ENCODE assay signal across 18 cellular contexts in the genomic region with DNA sequence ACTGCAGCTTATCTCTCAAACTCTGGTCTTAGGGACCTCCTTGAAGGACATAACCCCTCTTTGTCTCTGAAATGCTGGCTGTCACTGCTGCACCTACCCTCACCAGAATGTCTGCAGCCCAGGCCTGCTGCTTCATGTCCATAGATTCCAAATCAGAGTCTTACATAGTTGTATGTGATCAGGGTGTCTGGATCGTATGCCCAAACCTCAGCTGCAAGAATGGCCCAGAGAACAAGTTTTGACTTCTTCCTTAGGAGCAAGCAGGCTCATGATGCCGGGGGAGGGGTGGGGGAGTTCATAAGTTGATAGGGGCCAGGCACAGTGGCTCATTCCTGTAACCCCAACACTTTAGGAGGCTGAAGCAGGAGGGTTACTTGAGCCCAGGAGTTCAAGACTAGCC. TPM values are rescaled to one million over a fixed set of nuclear protein-coding genes. Genes with fewer than 3 reads are reported as not detected.
DNase-seq lines count a peak whose midpoint lies in the region; ATAC-seq, FAIRE-seq and TF ChIP-seq lines count a peak whose summit lies in the region.
"Had no signal": no experiment of that assay in that cellular context is flagged by ENCODE, and none has a peak within 500 bp of the region (broad histone marks: within the 10 kb centered on the region; RNA-seq: fewer than 3 reads in every experiment).

No MANE protein-coding gene starts in this region.

- no peaks in the 10 kb centered on the region for H3K79me2 ChIP-seq in keratinocyte (ENCODE audit: control insufficient read depth, insufficient read depth, low read length)

- peak; percentile 75 for FAIRE-seq in keratinocyte (lab: Jason Lieb, UNC)
- FAIRE-seq: GM12878, GM18507, HepG2, HTR-8/SVneo had no signal

- H3K4me3 ChIP-seq in keratinocyte (ENCODE audit: control insufficient read depth in 2 of 3, extremely low read depth in 1 of 3, insufficient read depth in 2 of 3, low read depth in 1 of 3, low read length in 3 of 3) (no peak overlapping the region), rectal smooth muscle tissue (ENCODE audit: low read length) (no peak overlapping the region), transverse colon (no peak overlapping the region), upper lobe of right lung (no peak overlapping the region), esophagus squamous epithelium (no peak overlapping the region)
- H3K4me3 ChIP-seq: BLaER1 treated with 17β-estradiol and CSF1 and Interleukin-3, amounts not matched to agents 10 nM and 100 nM; GM12878 had no signal

- no peaks in the 10 kb centered on the region for H4K20me1 ChIP-seq in keratinocyte (ENCODE audit: control insufficient read depth, extremely low read depth, insufficient read depth, low read length)
- H4K20me1 ChIP-seq: BLaER1 treated with 17β-estradiol and CSF1 and Interleukin-3, amounts not matched to agents 10 nM and 100 nM had no signal

- in situ Hi-C loops in transverse colon (cut with MboI; ENCODE audit: low pct_ligation_motif_present in 1 of 4, low pct_unique_long_range_greater_than_20kb in 1 of 4, low sequenced_read_pairs in 3 of 4) = no loop called here

- H3K9me1 ChIP-seq in keratinocyte (ENCODE audit: control insufficient read depth, extremely low read depth, insufficient read depth, low read length) = no peaks in the 10 kb centered on the region

- dilution Hi-C loops in keratinocyte (cut with MboI; ENCODE audit: extremely low pct_ligation_motif_present, low sequenced_read_pairs) = loop anchor here (25.0 kb wide), 1 partner anchor 457 kb away; no protein-coding TSS in a partner anchor

- peaks cover 31% of the 10 kb centered on the region for H3K4me1 ChIP-seq in keratinocyte (ENCODE audit: control insufficient read depth, extremely low read depth, insufficient read depth, low read length)
- peaks cover 57% of the 10 kb centered on the region for H3K4me1 ChIP-seq in rectal smooth muscle tissue (ENCODE audit: control insufficient read depth, insufficient read depth, low read length)
- peaks cover 5 to 22% (median 11%) of the 10 kb centered on the region in 4 donors for H3K4me1 ChIP-seq in transverse colon
- peaks cover 6% of the 10 kb centered on the region for H3K4me1 ChIP-seq in upper lobe of right lung
- H3K4me1 ChIP-seq in esophagus squamous epithelium = peaks cover 12 to 41% (median 15%) of the 10 kb centered on the region in 3 donors

- DNase-seq in RWPE1 (ENCODE audit: low spot score) (no peak), keratinocyte (ENCODE audit: low read depth, low spot score) (no peak), transverse colon (no peak), GF-D8 (lab: John Stamatoyannopoulos, UW) (no peak), superior temporal gyrus (ENCODE audit: extremely low spot score) (no peak), upper lobe of right lung (no peak), esophagus squamous epithelium (lab: John Stamatoyannopoulos, UW) (no peak)
- DNase-seq: Calu3; CD4-positive, alpha-beta T cell; DMS 273 treated with DMSO at 0.1 percent for 48 hours; GOT3; H9 had no signal

- no peak for TF ChIP-seq EP300 in transverse colon (IDR thresholded peaks at IDR 0.05; ENCODE audit: low read depth)

- no peak for ATAC-seq in upper lobe of right lung
- ATAC-seq: GM12878, HepG2 had no signal

- H3K36me3 ChIP-seq in keratinocyte (ENCODE audit: control insufficient read depth in 2 of 2, extremely low read depth in 1 of 2, insufficient read depth in 2 of 2, low read length in 2 of 2) (no peaks in the 10 kb centered on the region), rectal smooth muscle tissue (ENCODE audit: control insufficient read depth, insufficient read depth, low read length) (no peaks in the 10 kb centered on the region), transverse colon (no peaks in the 10 kb centered on the region), upper lobe of right lung (no peaks in the 10 kb centered on the region), esophagus squamous epithelium (no peaks in the 10 kb centered on the region)
- H3K36me3 ChIP-seq: BLaER1 treated with 17β-estradiol and CSF1 and Interleukin-3, amounts not matched to agents 10 nM and 100 nM had no signal

- intact Hi-C loops in transverse colon (cut with DNase I; ENCODE audit: low total_unique reads) (no loop called here), upper lobe of right lung (cut with DNase I) (no loop called here), esophagus squamous epithelium (cut with DNase I) (no loop called here)

- no peak overlapping the region for H3K9ac ChIP-seq in keratinocyte (ENCODE audit: control insufficient read depth, extremely low read depth, insufficient read depth, low read length)
- no peak overlapping the region for H3K9ac ChIP-seq in rectal smooth muscle tissue (ENCODE audit: low read length)
- H3K9ac ChIP-seq: BLaER1 treated with 17β-estradiol and CSF1 and Interleukin-3, amounts not matched to agents 10 nM and 100 nM had no signal

- H3K27me3 ChIP-seq in keratinocyte (ENCODE audit: control insufficient read depth, extremely low read depth, insufficient read depth, low read length) (no peaks in the 10 kb centered on the region), rectal smooth muscle tissue (ENCODE audit: control insufficient read depth, insufficient read depth, low read length) (no peaks in the 10 kb centered on the region), transverse colon (no peaks in the 10 kb centered on the region), upper lobe of right lung (no peaks in the 10 kb centered on the region), esophagus squamous epithelium (peaks cover 0 to 9% (median 0%) of the 10 kb centered on the region in 4 donors)

- TF ChIP-seq CTCF in RWPE1 (conservative IDR thresholded peaks at IDR 0.05; ENCODE audit: low read depth) (no peak), keratinocyte (optimal IDR thresholded peaks at IDR 0.05 in 1 of 3, IDR thresholded peaks at IDR 0.05 in 1 of 3, conservative IDR thresholded peaks at IDR 0.05 in 1 of 3; ENCODE audit: extremely low read depth in 1 of 3, insufficient read depth in 2 of 3, low read length in 3 of 3) (no peak), transverse colon (IDR thresholded peaks at IDR 0.05) (no peak), upper lobe of right lung (IDR thresholded peaks at IDR 0.05) (no peak), esophagus squamous epithelium (IDR thresholded peaks at IDR 0.05) (no peak)

- 86 to 100% methylated on average over 1 to 2 of the region's 2 CpGs for WGBS in transverse colon (ENCODE audit: low coverage in 1 of 2), 2 donors
- 50 to 61% methylated on average over 1 to 2 of the region's 2 CpGs for WGBS in esophagus squamous epithelium, 2 donors

- H3K9me3 ChIP-seq in keratinocyte (ENCODE audit: control insufficient read depth, low read depth, low read length) = no peaks in the 10 kb centered on the region
- H3K9me3 ChIP-seq in transverse colon = no peaks in the 10 kb centered on the region
- H3K9me3 ChIP-seq in upper lobe of right lung = no peaks in the 10 kb centered on the region
- H3K9me3 ChIP-seq in esophagus squamous epithelium = no peaks in the 10 kb centered on the region
- H3K9me3 ChIP-seq: BLaER1 treated with 17β-estradiol and CSF1 and Interleukin-3, amounts not matched to agents 10 nM and 100 nM had no signal

- no peak overlapping the region for H3K4me2 ChIP-seq in keratinocyte (ENCODE audit: control insufficient read depth, extremely low read depth, insufficient read depth, low read depth, low read length)

- CTCF ChIA-PET in RWPE1 (lab: Yijun Ruan, JAX) = no interaction called here

- POLR2A ChIA-PET in RWPE1 (lab: Yijun Ruan, JAX; ENCODE audit: low non-redundant PET) = no interaction called here

- no peak overlapping the region for H2AFZ ChIP-seq in keratinocyte (ENCODE audit: control insufficient read depth, low read length)

- TF ChIP-seq POLR2A in transverse colon (IDR thresholded peaks at IDR 0.05) (no peak), esophagus squamous epithelium (IDR thresholded peaks at IDR 0.05) (no peak)

- H3K27ac ChIP-seq in RWPE1 (peak overlapping the region; percentile 29; the same call in 1 of the 2 replicates), keratinocyte (ENCODE audit: control insufficient read depth, insufficient read depth, low read length) (no peak overlapping the region), rectal smooth muscle tissue (ENCODE audit: low read depth, low read length) (peak overlapping the region; percentile 93), transverse colon (peak overlapping the region in 3 of 4 donors; percentile 78 to 87 (median 79)), upper lobe of right lung (no peak overlapping the region), esophagus squamous epithelium (no peak overlapping the region)
- H3K27ac ChIP-seq: BLaER1 treated with 17β-estradiol and CSF1 and Interleukin-3, amounts not matched to agents 10 nM and 100 nM had no signal

RNA-seq across cellular contexts. Expression of a gene that starts 55.8 kb away (rescaled TPM):
- 6.2 to 9.3 TPM (median 7.1 TPM) in 3 replicates for polyA plus RNA-seq in keratinocyte
- 0.89 TPM for polyA plus RNA-seq in keratinocyte (2011; ENCODE audit: low read depth)
- polyA plus RNA-seq in keratinocyte (2011; cell fraction: cytosol; rRNA removed) = 4.7 and 9.4 TPM in 2 replicates
- polyA plus RNA-seq in keratinocyte (2011; cell fraction: nucleus; rRNA removed) = 11.7 and 15.4 TPM in 2 replicates
- 1.7 and 5.9 TPM in 2 replicates for polyA plus RNA-seq in keratinocyte (2012; ENCODE audit: low replicate concordance)
- polyA minus RNA-seq in keratinocyte = 2.9 to 3.7 TPM in 2 of 3 replicates, not detected in the other
- 2.3 TPM for polyA minus RNA-seq in keratinocyte (2011; cell fraction: cytosol; rRNA and poly(A)+ RNA removed)
- 3.8 and 13.7 TPM in 2 replicates for polyA minus RNA-seq in keratinocyte (2011; cell fraction: nucleus; rRNA and poly(A)+ RNA removed)
- total RNA-seq in transverse colon (10 to 100 TPM; 12.3 to 48.3 (median 28.9) TPM), upper lobe of right lung (23.1 TPM), esophagus squamous epithelium (1 to 10 TPM; 3.4 to 7.8 (median 4.7) TPM)

Comparison
In these comparisons a context has a peak if more than half of its experiments do, and no peak if none do; other contexts are left out.
1. H3K27ac ChIP-seq: peak in RWPE1 (single experiment), rectal smooth muscle tissue (single experiment) and transverse colon (3 of 4); none in keratinocyte (single experiment), upper lobe of right lung (single experiment) and esophagus squamous epithelium (0 of 4).